Comparison of ENCODE assay signal across 32 cellular contexts in the genomic region with DNA sequence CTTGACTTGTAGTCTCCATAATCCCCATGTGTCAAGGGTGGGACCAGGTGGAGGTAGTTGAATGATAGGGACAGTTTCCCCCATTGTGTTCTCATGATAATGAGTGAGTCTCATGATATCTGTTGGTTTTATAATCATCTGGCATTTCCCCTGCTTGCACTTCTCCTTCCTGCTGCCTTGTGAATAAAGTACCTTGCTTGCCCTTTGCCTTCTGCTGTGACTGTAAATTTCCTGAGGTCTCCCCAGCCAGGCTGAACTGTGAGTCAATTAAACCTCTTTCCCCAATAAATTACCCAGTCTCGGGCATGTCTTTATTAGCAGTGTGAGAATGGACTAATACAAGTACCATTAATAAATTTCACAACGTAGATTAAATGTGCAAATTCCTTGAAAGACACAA.
"Had no signal": no experiment of that assay in that cellular context is flagged by ENCODE, and none has a peak within 500 bp of the region (broad histone marks: within the 10 kb centered on the region; RNA-seq: fewer than 3 reads in every experiment).

No MANE protein-coding gene starts in this region.

- DNase-seq: dorsolateral prefrontal cortex; effector CD4-positive, alpha-beta T cell; erythroblast; esophagus squamous epithelium; foreskin melanocyte; glutamatergic neuron; heart right ventricle; hypothalamus; immature natural killer cell; islet precursor cell; kidney glomerular epithelial cell; left ventricle myocardium superior; lower lobe of right lung; mucosa of descending colon; naive B cell; right lobe of liver; stimulated activated CD4-positive, alpha-beta T cell treated with anti-CD3 and anti-CD28 coated beads, Interleukin-12 subunit alpha, Interleukin-12 subunit beta, amount 100 ng/mL, for 4 hours; stimulated activated CD4-positive, alpha-beta T cell treated with anti-CD3 and anti-CD28 coated beads, Interleukin-1b, Interleukin-23, amount 100 ng/mL, for 48 hours; stimulated activated CD4-positive, alpha-beta T cell treated with anti-CD3 and anti-CD28 coated beads, Interleukin-4, amount 100 ng/mL, for 1 hour; stimulated activated CD8-positive, alpha-beta memory T cell treated with anti-CD3 and anti-CD28 coated beads, Interleukin-4, amount 100 ng/mL, for 48 hours; stimulated activated naive CD4-positive, alpha-beta T cell; stimulated activated naive CD8-positive, alpha-beta T cell treated with anti-CD3 and anti-CD28 coated beads, Interleukin-15, amount 100 ng/mL, for 72 hours; thyroid gland; trophoblast cell had no signal

- H3K4me1 ChIP-seq: esophagus squamous epithelium, heart right ventricle, lower lobe of right lung, parathyroid adenoma, right lobe of liver, thyroid gland had no signal

- H3K4me3 ChIP-seq: coronary artery, dorsolateral prefrontal cortex, esophagus squamous epithelium, heart right ventricle, lower lobe of right lung, mucosa of descending colon, right lobe of liver, smooth muscle cell, thyroid gland had no signal

- H3K27ac Mint-ChIP-seq: memory B cell; mesothelial cell of epicardium; naive B cell; progenitor cell of endocrine pancreas; stimulated activated naive CD8-positive, alpha-beta T cell treated with anti-CD3 and anti-CD28 coated beads, Interleukin-15, amount 100 ng/mL, for 72 hours had no signal

- H3K4me3 Mint-ChIP-seq: immature natural killer cell; memory B cell; mesothelial cell of epicardium; naive B cell; natural killer cell treated with Interleukin-12 subunit alpha and Interleukin-12 subunit beta and Interleukin-15 and Interleukin-18, amount 100 ng/mL, for 72 hours; neural crest cell; stimulated activated naive CD8-positive, alpha-beta T cell treated with anti-CD3 and anti-CD28 coated beads, Interleukin-15, amount 100 ng/mL, for 72 hours had no signal

- H3K9me3 Mint-ChIP-seq: immature natural killer cell had no signal

- H3K36me3 ChIP-seq: esophagus squamous epithelium, lower lobe of right lung, right lobe of liver, thyroid gland had no signal

- ATAC-seq: heart right ventricle; left ventricle myocardium superior; lower lobe of right lung; mucosa of descending colon; natural killer cell treated with Interleukin-12 subunit alpha and Interleukin-12 subunit beta and Interleukin-15 and Interleukin-18, amount 100 ng/mL, for 72 hours; right lobe of liver; stimulated activated naive CD8-positive, alpha-beta T cell treated with anti-CD3 and anti-CD28 coated beads, Interleukin-15, amount 100 ng/mL, for 72 hours had no signal

- H3K27me3 Mint-ChIP-seq: memory B cell; naive B cell; natural killer cell treated with Interleukin-12 subunit alpha and Interleukin-12 subunit beta and Interleukin-15 and Interleukin-18, amount 100 ng/mL, for 72 hours; progenitor cell of endocrine pancreas; stimulated activated naive CD8-positive, alpha-beta T cell treated with anti-CD3 and anti-CD28 coated beads, Interleukin-15, amount 100 ng/mL, for 72 hours had no signal

- H3K9me3 ChIP-seq: esophagus squamous epithelium, lower lobe of right lung, mucosa of descending colon, right lobe of liver, thyroid gland had no signal

- H3K27ac ChIP-seq: coronary artery, dorsolateral prefrontal cortex, esophagus squamous epithelium, heart right ventricle, lower lobe of right lung, parathyroid adenoma, right lobe of liver, thyroid gland had no signal

- H3K4me1 Mint-ChIP-seq: memory B cell, naive B cell, neural crest cell had no signal

- H3K27me3 ChIP-seq: dorsolateral prefrontal cortex, esophagus squamous epithelium, heart right ventricle, right lobe of liver, thyroid gland had no signal
